ENCODE assay signal across 20 cellular contexts in genomic region chr6:37316071-37316470, GRCh38.
"Had no signal": no experiment of that assay in that cellular context is flagged by ENCODE, and none has a peak within 500 bp of the region (broad histone marks: within the 10 kb centered on the region; RNA-seq: fewer than 3 reads in every experiment).

No MANE protein-coding gene starts in this region.

- DNase-seq: activated CD4-positive, alpha-beta T cell treated with anti-CD3 and anti-CD28 coated beads for 48 hours; activated CD4-positive, alpha-beta T cell treated with anti-CD3 and anti-CD28 coated beads, Interleukin-2, amount 50 U/mL, for 48 hours; activated gamma-delta T cell; activated naive CD4-positive, alpha-beta T cell treated with anti-CD3 and anti-CD28 coated beads, Interleukin-2, amount 10 ng/mL, durations not matched to agents 7 days and 5 days; activated naive CD8-positive, alpha-beta T cell treated with anti-CD3 and anti-CD28 coated beads, Interleukin-2, amount 50 U/mL, for 24 hours; activated T-cell treated with anti-CD3 and anti-CD28 coated beads, Interleukin-2, amount 50 U/mL, for 1 hour; central memory CD4-positive, alpha-beta T cell; colonic mucosa; effector CD8-positive, alpha-beta T cell; islet precursor cell; left ventricle myocardium inferior; mesendoderm; natural killer cell; stimulated activated CD4-positive, alpha-beta T cell treated with anti-CD3 and anti-CD28 coated beads, Interleukin-1b, Interleukin-23, amount 100 ng/mL, for 48 hours; stimulated activated CD4-positive, alpha-beta T cell treated with anti-CD3 and anti-CD28 coated beads, Interleukin-4, amount 100 ng/mL, for 4 hours; stimulated activated CD8-positive, alpha-beta memory T cell treated with anti-CD3 and anti-CD28 coated beads, Interleukin-4, amount 100 ng/mL, for 48 hours; stimulated activated naive CD8-positive, alpha-beta T cell treated with anti-CD3 and anti-CD28 coated beads, Interleukin-15, amount 100 ng/mL, for 72 hours; T1000; uterus; WERI-Rb-1 had no signal
